Comparison of ENCODE assay signal across 8 cellular contexts in genomic region chr7:129163875-129164544, GRCh38. TPM values are rescaled to one million over a fixed set of nuclear protein-coding genes. Genes with fewer than 3 reads are reported as not detected.
DNase-seq lines count a peak whose midpoint lies in the region; ATAC-seq, FAIRE-seq and TF ChIP-seq lines count a peak whose summit lies in the region.

No MANE protein-coding gene starts in this region.

- H3K36me3 ChIP-seq in kidney (ENCODE audit: control insufficient read depth in 1 of 2, insufficient read depth in 2 of 2, low read length in 2 of 2) (peaks cover 6 to 36% of the 10 kb centered on the region in 2 donors), upper lobe of left lung (no peaks in the 10 kb centered on the region)

- peaks cover 0 to 14% (median 1%) of the 10 kb centered on the region in 4 donors for H3K27me3 ChIP-seq in upper lobe of left lung

- no peaks in the 10 kb centered on the region for H3K4me1 Mint-ChIP-seq in natural killer cell
- peaks cover 6 to 10% of the 10 kb centered on the region in 2 donors for H3K4me1 Mint-ChIP-seq in natural killer cell treated with Interleukin-12 subunit alpha and Interleukin-12 subunit beta and Interleukin-15 and Interleukin-18, amount 100 ng/mL, for 72 hours (ENCODE audit: low read depth in 2 of 2)

- WGBS in upper lobe of left lung, 2 donors = 48 to 63% methylated on average over 8 to 11 of the region's 11 CpGs

- FAIRE-seq in kidney (lab: Jason Lieb, UNC) = no peak

- TF ChIP-seq EP300 in upper lobe of left lung (IDR thresholded peaks at IDR 0.05) = no peak

- no peak overlapping the region for H3K27ac Mint-ChIP-seq in natural killer cell
- H3K27ac Mint-ChIP-seq in natural killer cell treated with Interleukin-12 subunit alpha and Interleukin-12 subunit beta and Interleukin-15 and Interleukin-18, amount 100 ng/mL, for 72 hours = peak overlapping the region in 1 of 2 donors; percentile 29

- no peak overlapping the region for H3K4me3 ChIP-seq in kidney (ENCODE audit: low read length in 2 of 2)
- no peak overlapping the region for H3K4me3 ChIP-seq in upper lobe of left lung

- TF ChIP-seq POLR2A in upper lobe of left lung (IDR thresholded peaks at IDR 0.05) = no peak

- no peak overlapping the region for H3K4me3 Mint-ChIP-seq in natural killer cell
- H3K4me3 Mint-ChIP-seq in natural killer cell treated with Interleukin-12 subunit alpha and Interleukin-12 subunit beta and Interleukin-15 and Interleukin-18, amount 100 ng/mL, for 72 hours = no peak overlapping the region

- ATAC-seq in natural killer cell = peak in 2 of 3 donors; percentile 54 to 70
- ATAC-seq in natural killer cell treated with Interleukin-12 subunit alpha and Interleukin-12 subunit beta and Interleukin-15 and Interleukin-18, amount 100 ng/mL, for 72 hours = no peak
- ATAC-seq in upper lobe of left lung (ENCODE audit: low FRiP score in 2 of 2) = peak in 1 of 2 donors; percentile 65
- no peak for ATAC-seq in HG03039 (IDR thresholded peaks at IDR 0.05; ENCODE audit: unreplicated experiment)

- DNase-seq in natural killer cell (no peak), NCI-H146 (lab: John Stamatoyannopoulos, UW) (peak; percentile 25), amniotic epithelial cell (ENCODE audit: low read depth) (peak; percentile 65), kidney (no peak), upper lobe of left lung (no peak), T1000 (lab: John Stamatoyannopoulos, UW) (no peak)
- DNase-seq in natural killer cell treated with Interleukin-12 subunit alpha and Interleukin-12 subunit beta and Interleukin-15 and Interleukin-18, amount 100 ng/mL, for 72 hours (ENCODE audit: low spot score) = no peak

- H3K36me3 Mint-ChIP-seq in natural killer cell = no peaks in the 10 kb centered on the region
- no peaks in the 10 kb centered on the region for H3K36me3 Mint-ChIP-seq in natural killer cell treated with Interleukin-12 subunit alpha and Interleukin-12 subunit beta and Interleukin-15 and Interleukin-18, amount 100 ng/mL, for 72 hours

- H3K9me3 ChIP-seq in kidney (ENCODE audit: control insufficient read depth in 1 of 2, low read length in 2 of 2) = no peaks in the 10 kb centered on the region
- no peaks in the 10 kb centered on the region for H3K9me3 ChIP-seq in upper lobe of left lung

- no peak overlapping the region for H3K9ac ChIP-seq in kidney (ENCODE audit: low read length in 2 of 2)

- no peaks in the 10 kb centered on the region for H3K27me3 Mint-ChIP-seq in natural killer cell (ENCODE audit: low read depth in 2 of 2)
- H3K27me3 Mint-ChIP-seq in natural killer cell treated with Interleukin-12 subunit alpha and Interleukin-12 subunit beta and Interleukin-15 and Interleukin-18, amount 100 ng/mL, for 72 hours = no peaks in the 10 kb centered on the region

- H3K9me3 Mint-ChIP-seq in natural killer cell = no peaks in the 10 kb centered on the region
- no peaks in the 10 kb centered on the region for H3K9me3 Mint-ChIP-seq in natural killer cell treated with Interleukin-12 subunit alpha and Interleukin-12 subunit beta and Interleukin-15 and Interleukin-18, amount 100 ng/mL, for 72 hours

- H3K27ac ChIP-seq in kidney (ENCODE audit: low read depth in 2 of 2, low read length in 2 of 2) (no peak overlapping the region), upper lobe of left lung (no peak overlapping the region)

- intact Hi-C loops in natural killer cell (cut with micrococcal nuclease) (loop anchor here (2.0 kb wide), 1 partner anchor 47 kb away; no protein-coding TSS in a partner anchor), kidney (cut with DNase I) (no loop called here)

- H3K4me1 ChIP-seq in kidney (ENCODE audit: control insufficient read depth in 1 of 2, insufficient read depth in 1 of 2, low read depth in 1 of 2, low read length in 2 of 2) (peaks cover 13 to 19% of the 10 kb centered on the region in 2 donors), upper lobe of left lung (peaks cover 2 to 5% (median 3%) of the 10 kb centered on the region in 4 donors)

- peak; percentile 90 for TF ChIP-seq CTCF in natural killer cell (IDR thresholded peaks at IDR 0.05)
- peak; percentile 71 for TF ChIP-seq CTCF in kidney (IDR thresholded peaks at IDR 0.05; ENCODE audit: borderline replicate concordance, extremely low read depth, insufficient read depth)
- peak; percentile 49 to 67 (median 58) for TF ChIP-seq CTCF in upper lobe of left lung (IDR thresholded peaks at IDR 0.05)

RNA-seq across cellular contexts. Expression of gene TSPAN33, which starts 19.5 kb away (rescaled TPM):
- total RNA-seq in natural killer cell = 1 to 10 TPM; 4.0 to 7.2 (median 5.1) TPM
- 10 to 100 TPM; 17.0 to 74.0 TPM for total RNA-seq in natural killer cell treated with Interleukin-12 subunit alpha and Interleukin-12 subunit beta and Interleukin-15 and Interleukin-18, amount 100 ng/mL, for 72 hours
- 54.9 TPM for total RNA-seq in kidney
- polyA plus RNA-seq in kidney (ENCODE audit: insufficient read depth, low read depth, low replicate concordance) = 316 TPM
- 10 to 100 TPM in 1 of 6 donors, 1 to 10 TPM in 5; 1.2 to 10.1 (median 4.0) TPM for total RNA-seq in upper lobe of left lung

RNA-seq across cellular contexts. Expression of gene SMO, which starts 24.4 kb away (rescaled TPM):
- under 1 TPM; 0.09 to 0.50 (median 0.50) TPM for total RNA-seq in natural killer cell
- total RNA-seq in natural killer cell treated with Interleukin-12 subunit alpha and Interleukin-12 subunit beta and Interleukin-15 and Interleukin-18, amount 100 ng/mL, for 72 hours = under 1 TPM; 0.39 to 0.69 TPM
- total RNA-seq in kidney = 13.2 TPM
- polyA plus RNA-seq in kidney (ENCODE audit: insufficient read depth, low read depth, low replicate concordance) = 20.8 TPM
- total RNA-seq in upper lobe of left lung = 1 to 10 TPM; 1.7 to 7.3 (median 2.6) TPM

Comparison
In these comparisons a context has a peak if more than half of its experiments do, and no peak if none do; other contexts are left out.
1. ATAC-seq: peak in natural killer cell (2 of 3); none in natural killer cell treated with Interleukin-12 subunit alpha and Interleukin-12 subunit beta and Interleukin-15 and Interleukin-18, amount 100 ng/mL, for 72 hours (0 of 2) and HG03039 (single experiment).
2. DNase-seq: peak in NCI-H146 (single experiment) and amniotic epithelial cell (single experiment); none in natural killer cell (single experiment), natural killer cell treated with Interleukin-12 subunit alpha and Interleukin-12 subunit beta and Interleukin-15 and Interleukin-18, amount 100 ng/mL, for 72 hours (single experiment), kidney (single experiment), upper lobe of left lung (0 of 2) and T1000 (single experiment).
3. Peak in every context shown above with its lines, with median percentiles within 50 percentile points of each other: CTCF ChIP-seq.